ENCODE assay signal across 9 cellular contexts in the genomic region with DNA sequence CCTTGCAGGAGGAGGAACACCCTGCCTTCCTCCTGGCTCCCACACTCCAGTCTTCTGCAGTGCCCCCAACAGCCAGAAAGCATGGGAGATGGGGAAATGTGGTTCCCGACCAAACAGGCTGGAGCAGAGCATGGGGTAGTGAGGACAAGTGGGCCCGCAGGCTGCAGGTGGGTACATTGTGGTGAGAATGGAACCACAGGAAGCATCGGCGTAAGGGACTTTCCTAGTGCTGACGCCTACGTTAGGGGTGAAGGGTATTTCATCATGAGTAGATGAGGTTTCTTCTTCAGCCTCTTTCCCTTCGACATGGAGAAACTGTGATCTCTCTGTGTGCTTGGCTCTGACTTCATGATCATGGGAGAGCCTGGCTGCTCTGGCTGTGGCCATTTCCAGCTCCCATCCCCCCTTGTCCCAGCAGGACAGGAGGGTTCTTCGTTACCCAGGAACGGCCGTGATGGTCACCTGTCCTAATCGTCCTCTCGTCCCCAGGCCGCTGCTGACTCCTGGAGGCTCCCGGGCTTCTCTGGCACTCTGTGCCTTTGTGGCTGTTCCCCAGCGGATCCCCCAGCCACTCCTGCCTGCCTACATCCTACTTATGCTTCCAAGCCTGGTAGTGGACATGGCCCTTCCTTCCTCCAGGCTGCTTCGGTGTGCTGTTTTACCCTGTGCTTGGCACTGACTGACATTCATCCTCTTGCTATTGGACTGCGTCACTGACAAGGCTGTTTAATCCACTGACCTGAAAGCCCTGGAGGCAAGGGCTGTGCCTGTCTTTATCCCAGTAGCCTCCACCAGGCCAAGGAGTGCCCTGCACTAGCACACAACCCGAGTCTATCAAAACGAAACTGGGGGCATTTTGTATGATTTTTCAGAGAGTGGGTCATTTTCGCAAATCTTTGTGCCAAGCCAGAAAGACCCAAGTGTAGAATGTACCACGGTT.
A peak's percentile ranks its signal among the peaks of the same experiment; 100 is the strongest.
DNase-seq lines count a peak whose midpoint lies in the region; ATAC-seq and TF ChIP-seq lines count a peak whose summit lies in the region.
"Had no signal": no experiment of that assay in that cellular context is flagged by ENCODE, and none has a peak within 500 bp of the region (broad histone marks: within the 10 kb centered on the region; RNA-seq: fewer than 3 reads in every experiment).

No MANE protein-coding gene starts in this region.

- no peak for TF ChIP-seq CTCF in SK-N-SH (IDR thresholded peaks at IDR 0.05)

- WGBS in SK-N-SH (ENCODE audit: low lambda C conversion rate) = 32% methylated on average over 21 of the region's 21 CpGs

- no peaks in the 10 kb centered on the region for H3F3A ChIP-seq in SK-N-SH (replicated peaks; ENCODE audit: insufficient read depth)

- ATAC-seq in GM18909 (IDR thresholded peaks at IDR 0.05; ENCODE audit: poor library complexity, unreplicated experiment) = peak; percentile 59
- no peak for ATAC-seq in HG02970 (IDR thresholded peaks at IDR 0.05; ENCODE audit: low FRiP score, unreplicated experiment)
- ATAC-seq in HG02981 (IDR thresholded peaks at IDR 0.05; ENCODE audit: unreplicated experiment) = no peak
- ATAC-seq: left colon had no signal

- DNase-seq in M059J (ENCODE audit: low read depth) = peak; percentile 6
- DNase-seq in activated effector memory CD4-positive, alpha-beta T cell treated with anti-CD3 and anti-CD28 coated beads, Interleukin-2, amount 50 U/mL, for 16 hours = peak; percentile 85
- DNase-seq in stimulated activated CD4-positive, alpha-beta T cell treated with anti-CD3 and anti-CD28 coated beads, TNF-alpha, amount 100 ng/mL, for 4 hours (ENCODE audit: low read depth in 3 of 3) = peak; percentile 22 to 51 (median 25)
- DNase-seq in NCI-H774 (lab: John Stamatoyannopoulos, UW) = no peak
- DNase-seq in SK-N-SH = no peak

- H3K9me2 ChIP-seq in SK-N-SH = no peaks in the 10 kb centered on the region

- no peak overlapping the region for H3K4me3 ChIP-seq in SK-N-SH (ENCODE audit: low read depth in 2 of 2, low read length in 1 of 2)

- no peak for TF ChIP-seq EP300 in SK-N-SH (IDR thresholded peaks at IDR 0.05; ENCODE audit: borderline replicate concordance in 1 of 2, low read depth in 1 of 2, low read length in 1 of 2)

- H3K27me3 ChIP-seq in SK-N-SH (ENCODE audit: insufficient read depth) = peaks cover 15% of the 10 kb centered on the region; the same call in 1 of the 2 replicates

- POLR2A ChIA-PET in SK-N-SH (lab: Yijun Ruan, JAX) = no interaction called here

- TF ChIP-seq RAD21 in SK-N-SH (IDR thresholded peaks at IDR 0.05; ENCODE audit: low read length) = no peak

- H4K20me1 ChIP-seq in SK-N-SH (ENCODE audit: insufficient read depth) = no peaks in the 10 kb centered on the region

- H3K79me2 ChIP-seq in SK-N-SH (ENCODE audit: insufficient read depth) = no peaks in the 10 kb centered on the region

- H3K9me3 ChIP-seq in SK-N-SH = no peaks in the 10 kb centered on the region

- no peak overlapping the region for H2AFZ ChIP-seq in SK-N-SH (ENCODE audit: low read depth)

- H3K4me1 ChIP-seq in SK-N-SH (ENCODE audit: control insufficient read depth in 1 of 2, insufficient read depth in 2 of 2, low read depth in 1 of 2, low read length in 1 of 2) = no peaks in the 10 kb centered on the region

- CTCF ChIA-PET in SK-N-SH (lab: Yijun Ruan, JAX) = no interaction called here

- H3K9ac ChIP-seq in SK-N-SH = no peak overlapping the region

- H3K27ac ChIP-seq in SK-N-SH (ENCODE audit: low read depth in 2 of 2, low read length in 1 of 2) = no peak overlapping the region

- H3K4me2 ChIP-seq in SK-N-SH = no peak overlapping the region

- H3K36me3 ChIP-seq in SK-N-SH (replicated peaks in 1 of 2; ENCODE audit: control insufficient read depth in 1 of 2, insufficient read depth in 2 of 2, low read length in 1 of 2) = no peaks in the 10 kb centered on the region

TF ChIP-seq in SK-N-SH, 30 proteins besides CTCF, POLR2A, EP300 and RAD21:
- TF ChIP-seq, protein P1, sequence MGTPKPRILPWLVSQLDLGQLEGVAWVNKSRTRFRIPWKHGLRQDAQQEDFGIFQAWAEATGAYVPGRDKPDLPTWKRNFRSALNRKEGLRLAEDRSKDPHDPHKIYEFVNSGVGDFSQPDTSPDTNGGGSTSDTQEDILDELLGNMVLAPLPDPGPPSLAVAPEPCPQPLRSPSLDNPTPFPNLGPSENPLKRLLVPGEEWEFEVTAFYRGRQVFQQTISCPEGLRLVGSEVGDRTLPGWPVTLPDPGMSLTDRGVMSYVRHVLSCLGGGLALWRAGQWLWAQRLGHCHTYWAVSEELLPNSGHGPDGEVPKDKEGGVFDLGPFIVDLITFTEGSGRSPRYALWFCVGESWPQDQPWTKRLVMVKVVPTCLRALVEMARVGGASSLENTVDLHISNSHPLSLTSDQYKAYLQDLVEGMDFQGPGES (IDR thresholded peaks at IDR 0.05; ENCODE audit: low read depth, low read length) = no peak
TF ChIP-seq in SK-N-SH: peak in this region for 0.

Comparison
In these comparisons a context has a peak if more than half of its experiments do, and no peak if none do; other contexts are left out.
1. DNase-seq: peak in M059J (single experiment), activated effector memory CD4-positive, alpha-beta T cell treated with anti-CD3 and anti-CD28 coated beads, Interleukin-2, amount 50 U/mL, for 16 hours (single experiment) and stimulated activated CD4-positive, alpha-beta T cell treated with anti-CD3 and anti-CD28 coated beads, TNF-alpha, amount 100 ng/mL, for 4 hours (3 of 3); none in NCI-H774 (single experiment) and SK-N-SH (single experiment).